In genomic region chr7:86645676-86646276, GRCh38 we compare ENCODE assay signal across 2 cellular contexts.
TF ChIP-seq lines count a peak whose summit lies in the region.

No MANE protein-coding gene starts in this region.

TF ChIP-seq in SK-N-SH, 30 proteins besides CTCF, POLR2A, EP300 and RAD21 (continued from another document):
- TF ChIP-seq MEF2A (IDR thresholded peaks at IDR 0.05; ENCODE audit: borderline replicate concordance, low read depth) (no peak), PBX3 (IDR thresholded peaks at IDR 0.05) (no peak)

TF ChIP-seq in SK-N-SH treated with all-trans-retinoic acid at 6 μM for 48 hours, 23 proteins besides CTCF, POLR2A, EP300 and RAD21 (continued from another document):
- TF ChIP-seq ZFP30 (CRISPR knock-in tag; IDR thresholded peaks at IDR 0.05) (no peak), CREB5 (CRISPR knock-in tag; IDR thresholded peaks at IDR 0.05; ENCODE audit: low read depth) (no peak)
